ENCODE assay signal across 11 cellular contexts in the genomic region with DNA sequence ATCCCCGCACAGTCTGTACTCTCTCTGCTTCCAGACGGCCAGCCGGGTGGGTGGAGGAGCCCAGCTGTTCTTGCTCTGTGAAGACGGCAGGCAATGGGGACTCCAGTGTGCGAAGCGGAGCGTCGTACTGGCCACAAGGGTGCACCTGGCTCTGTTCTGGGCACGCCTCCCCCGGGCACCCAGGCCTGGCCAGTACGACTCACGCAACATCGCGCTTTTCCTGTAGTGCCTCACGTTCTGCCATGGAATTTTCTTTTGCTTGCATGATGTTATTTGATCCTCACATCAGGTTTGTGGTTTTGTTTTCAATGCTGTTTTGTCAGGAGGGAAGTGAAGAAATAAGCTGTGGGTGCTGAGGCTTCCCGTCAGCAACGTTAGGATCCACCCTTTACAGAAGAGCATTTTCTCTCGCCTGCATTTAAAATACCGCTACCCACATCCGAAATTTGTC.
DNase-seq lines count a peak whose midpoint lies in the region; ATAC-seq lines count a peak whose summit lies in the region.
"Had no signal": no experiment of that assay in that cellular context is flagged by ENCODE, and none has a peak within 500 bp of the region (broad histone marks: within the 10 kb centered on the region; RNA-seq: fewer than 3 reads in every experiment).

No MANE protein-coding gene starts in this region.

- POLR2A ChIA-PET in naive thymus-derived CD4-positive, alpha-beta T cell (lab: Charles Lee) = no interaction called here

- H3K27ac Mint-ChIP-seq in naive thymus-derived CD4-positive, alpha-beta T cell = peak overlapping the region in 1 of 9 donors; percentile 23
- no peak overlapping the region for H3K27ac Mint-ChIP-seq in T-helper 2 cell treated with Interferon-gamma antibody and Interleukin-4, amounts not matched to agents 5 μg/mL and 100 μg/mL, for 36 hours

- H3K36me3 Mint-ChIP-seq in naive thymus-derived CD4-positive, alpha-beta T cell = no peaks in the 10 kb centered on the region
- no peaks in the 10 kb centered on the region for H3K36me3 Mint-ChIP-seq in T-helper 2 cell treated with Interferon-gamma antibody and Interleukin-4, amounts not matched to agents 5 μg/mL and 100 μg/mL, for 36 hours (ENCODE audit: low read depth)

- H3K9ac ChIP-seq in adipocyte (ENCODE audit: low read length) = no peak overlapping the region

- H3K27me3 ChIP-seq in MG63 = 0 out of 2 replicates have a peak, but pooled peaks cover 2% of the 10 kb centered on the region
- no peaks in the 10 kb centered on the region for H3K27me3 ChIP-seq in adipocyte (replicated peaks; ENCODE audit: control insufficient read depth, insufficient read depth, low read length)
- H3K27me3 ChIP-seq in naive thymus-derived CD4-positive, alpha-beta T cell (ENCODE audit: control insufficient read depth in 2 of 2, insufficient read depth in 2 of 2, low read length in 2 of 2) = no peaks in the 10 kb centered on the region
- H3K27me3 ChIP-seq: pancreas had no signal

- H3K4me3 Mint-ChIP-seq in naive thymus-derived CD4-positive, alpha-beta T cell = peak overlapping the region in 2 of 10 donors; percentile 8 to 42
- H3K4me3 Mint-ChIP-seq in T-helper 2 cell treated with Interferon-gamma antibody and Interleukin-4, amounts not matched to agents 5 μg/mL and 100 μg/mL, for 36 hours = no peak overlapping the region

- peak; percentile 7 for DNase-seq in DMS 273 treated with DMSO at 0.1 percent for 48 hours (lab: John Stamatoyannopoulos, UW)
- DNase-seq in MG63 = peak; percentile 7
- peak; percentile 43 for DNase-seq in adipocyte (ENCODE audit: low read depth)
- no peak for DNase-seq in naive thymus-derived CD4-positive, alpha-beta T cell
- DNase-seq in NCI-H187 treated with DMSO at 0.1 percent for 48 hours (lab: John Stamatoyannopoulos, UW) = no peak
- DNase-seq in activated CD4-positive, alpha-beta T cell treated with anti-CD3 and anti-CD28 coated beads for 4 hours = no peak
- no peak for DNase-seq in T-helper 2 cell treated with Interferon-gamma antibody and Interleukin-4, amounts not matched to agents 5 μg/mL and 100 μg/mL, for 36 hours (ENCODE audit: low spot score)
- DNase-seq: Calu3; effector memory CD4-positive, alpha-beta T cell; pancreas had no signal

- intact Hi-C loops in naive thymus-derived CD4-positive, alpha-beta T cell (cut with micrococcal nuclease) = no loop called here

- peaks cover 0 to 7% (median 0%) of the 10 kb centered on the region in 5 donors for H3K27me3 Mint-ChIP-seq in naive thymus-derived CD4-positive, alpha-beta T cell
- H3K27me3 Mint-ChIP-seq in T-helper 2 cell treated with Interferon-gamma antibody and Interleukin-4, amounts not matched to agents 5 μg/mL and 100 μg/mL, for 36 hours (ENCODE audit: low read depth) = no peaks in the 10 kb centered on the region

- peaks cover 0 to 21% (median 5%) of the 10 kb centered on the region in 11 donors for H3K9me3 Mint-ChIP-seq in naive thymus-derived CD4-positive, alpha-beta T cell
- peaks cover 9% of the 10 kb centered on the region for H3K9me3 Mint-ChIP-seq in T-helper 2 cell treated with Interferon-gamma antibody and Interleukin-4, amounts not matched to agents 5 μg/mL and 100 μg/mL, for 36 hours

- no peak overlapping the region for H3K4me3 ChIP-seq in MG63
- H3K4me3 ChIP-seq in adipocyte (ENCODE audit: low read length) = no peak overlapping the region
- no peak overlapping the region for H3K4me3 ChIP-seq in naive thymus-derived CD4-positive, alpha-beta T cell (ENCODE audit: low read length)
- H3K4me3 ChIP-seq: pancreas had no signal

- H3K27ac ChIP-seq in naive thymus-derived CD4-positive, alpha-beta T cell (ENCODE audit: low read depth, low read length) = no peak overlapping the region
- H3K27ac ChIP-seq: pancreas had no signal

- H3K36me3 ChIP-seq in MG63 = no peaks in the 10 kb centered on the region
- H3K36me3 ChIP-seq in adipocyte (ENCODE audit: control insufficient read depth, insufficient read depth, low read length, severe bottlenecking) = no peaks in the 10 kb centered on the region
- no peaks in the 10 kb centered on the region for H3K36me3 ChIP-seq in naive thymus-derived CD4-positive, alpha-beta T cell (ENCODE audit: control insufficient read depth in 2 of 3, insufficient read depth in 3 of 3, low read length in 3 of 3)
- H3K36me3 ChIP-seq: pancreas had no signal

- H3K9me3 ChIP-seq in MG63 (no peaks in the 10 kb centered on the region), adipocyte (ENCODE audit: control insufficient read depth, low read length) (no peaks in the 10 kb centered on the region)
- H3K9me3 ChIP-seq in naive thymus-derived CD4-positive, alpha-beta T cell (ENCODE audit: control insufficient read depth in 2 of 3, low read length in 3 of 3) = no peaks in the 10 kb centered on the region
- H3K9me3 ChIP-seq: pancreas had no signal

- CTCF ChIA-PET in naive thymus-derived CD4-positive, alpha-beta T cell (lab: Charles Lee) = no interaction called here

- H3K4me1 Mint-ChIP-seq in naive thymus-derived CD4-positive, alpha-beta T cell = peaks cover 0 to 5% (median 2%) of the 10 kb centered on the region in 7 donors
- H3K4me1 Mint-ChIP-seq in T-helper 2 cell treated with Interferon-gamma antibody and Interleukin-4, amounts not matched to agents 5 μg/mL and 100 μg/mL, for 36 hours (ENCODE audit: low read depth) = no peaks in the 10 kb centered on the region

- no peaks in the 10 kb centered on the region for H3K4me1 ChIP-seq in adipocyte (ENCODE audit: control insufficient read depth, insufficient read depth, low read length)
- H3K4me1 ChIP-seq in naive thymus-derived CD4-positive, alpha-beta T cell (ENCODE audit: control insufficient read depth in 2 of 2, insufficient read depth in 2 of 2, low read length in 2 of 2) = no peaks in the 10 kb centered on the region
- H3K4me1 ChIP-seq: pancreas had no signal

- peak; percentile 51 for ATAC-seq in naive thymus-derived CD4-positive, alpha-beta T cell
- ATAC-seq in GM19467 (IDR thresholded peaks at IDR 0.05; ENCODE audit: unreplicated experiment) = no peak

Comparison
In these comparisons a context has a peak if more than half of its experiments do, and no peak if none do; other contexts are left out.
1. DNase-seq: peak in DMS 273 treated with DMSO at 0.1 percent for 48 hours (single experiment), MG63 (single experiment) and adipocyte (single experiment); none in naive thymus-derived CD4-positive, alpha-beta T cell (0 of 9), NCI-H187 treated with DMSO at 0.1 percent for 48 hours (single experiment), activated CD4-positive, alpha-beta T cell treated with anti-CD3 and anti-CD28 coated beads for 4 hours (0 of 2) and T-helper 2 cell treated with Interferon-gamma antibody and Interleukin-4, amounts not matched to agents 5 μg/mL and 100 μg/mL, for 36 hours (single experiment).